21 cellular contexts compared by ENCODE assay signal in the genomic region with DNA sequence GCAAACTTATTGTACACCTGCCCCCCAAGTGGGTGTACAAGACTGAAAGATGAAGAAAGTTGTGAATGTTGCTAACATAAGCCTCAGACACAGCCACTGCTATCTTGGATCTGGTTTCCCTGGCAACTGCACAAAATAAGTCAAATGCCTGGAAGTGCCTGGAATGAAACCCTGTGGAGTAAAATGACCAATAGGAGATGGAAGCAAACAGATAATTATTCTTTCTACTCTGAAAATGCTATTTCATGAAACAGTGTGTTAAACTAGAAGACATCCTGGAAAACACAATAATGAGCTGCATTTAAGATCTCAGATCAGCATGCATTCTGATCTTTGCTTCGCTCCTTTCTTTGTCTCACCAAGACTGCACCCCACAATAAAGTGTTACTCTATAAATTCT.
"Had no signal": no experiment of that assay in that cellular context is flagged by ENCODE, and none has a peak within 500 bp of the region (broad histone marks: within the 10 kb centered on the region; RNA-seq: fewer than 3 reads in every experiment).

No MANE protein-coding gene starts in this region.

- ATAC-seq: gastroesophageal sphincter; left cardiac atrium; left ventricle myocardium superior; natural killer cell; psoas muscle; stimulated activated naive B cell treated with anti-CD40 and anti-IgM and Interleukin-4, amounts not matched to agents 10 μg/mL and 1 μg/mL and 100 μg/mL, for 72 hours; stimulated activated naive CD8-positive, alpha-beta T cell treated with anti-CD3 and anti-CD28 coated beads, Interleukin-15, amount 100 ng/mL, for 72 hours had no signal

- H3K36me3 ChIP-seq: colonic mucosa, esophagus squamous epithelium, gastroesophageal sphincter, sigmoid colon, tibial nerve had no signal

- DNase-seq: cerebellar nuclear complex; colonic mucosa; dermis blood vessel endothelial cell; esophagus squamous epithelium; glutamatergic neuron; kidney; left cardiac atrium; left ventricle myocardium superior; natural killer cell; psoas muscle; retina; sigmoid colon; stimulated activated CD4-positive, alpha-beta T cell treated with anti-CD3 and anti-CD28 coated beads, Interleukin-2, amount 100 ng/mL, for 24 hours; stimulated activated CD4-positive, alpha-beta T cell treated with anti-CD3 and anti-CD28 coated beads, Interleukin-4, amount 100 ng/mL, for 4 hours; stimulated activated naive B cell treated with anti-CD40 and anti-IgM and Interleukin-4, amounts not matched to agents 10 μg/mL and 1 μg/mL and 100 μg/mL, for 72 hours; stimulated activated naive CD8-positive, alpha-beta T cell treated with anti-CD3 and anti-CD28 coated beads, Interleukin-15, amount 100 ng/mL, for 72 hours; testis had no signal

- FAIRE-seq: kidney had no signal

- H3K27ac ChIP-seq: colonic mucosa, esophagus squamous epithelium, gastroesophageal sphincter, psoas muscle, sigmoid colon, skin epidermis, testis, tibial nerve had no signal

- H3K4me1 ChIP-seq: colonic mucosa, esophagus squamous epithelium, gastroesophageal sphincter, psoas muscle, sigmoid colon, testis, tibial nerve had no signal

- H3K4me3 ChIP-seq: colonic mucosa, esophagus squamous epithelium, gastroesophageal sphincter, lung, psoas muscle, sigmoid colon, skin epidermis, testis, tibial nerve had no signal

- H3K9me3 ChIP-seq: colonic mucosa, esophagus squamous epithelium, gastroesophageal sphincter, psoas muscle, sigmoid colon, testis, tibial nerve had no signal

- H3K27me3 ChIP-seq: colonic mucosa, esophagus squamous epithelium, gastroesophageal sphincter, sigmoid colon, testis, tibial nerve had no signal
